ENCODE assay signal across 13 cellular contexts in the genomic region with DNA sequence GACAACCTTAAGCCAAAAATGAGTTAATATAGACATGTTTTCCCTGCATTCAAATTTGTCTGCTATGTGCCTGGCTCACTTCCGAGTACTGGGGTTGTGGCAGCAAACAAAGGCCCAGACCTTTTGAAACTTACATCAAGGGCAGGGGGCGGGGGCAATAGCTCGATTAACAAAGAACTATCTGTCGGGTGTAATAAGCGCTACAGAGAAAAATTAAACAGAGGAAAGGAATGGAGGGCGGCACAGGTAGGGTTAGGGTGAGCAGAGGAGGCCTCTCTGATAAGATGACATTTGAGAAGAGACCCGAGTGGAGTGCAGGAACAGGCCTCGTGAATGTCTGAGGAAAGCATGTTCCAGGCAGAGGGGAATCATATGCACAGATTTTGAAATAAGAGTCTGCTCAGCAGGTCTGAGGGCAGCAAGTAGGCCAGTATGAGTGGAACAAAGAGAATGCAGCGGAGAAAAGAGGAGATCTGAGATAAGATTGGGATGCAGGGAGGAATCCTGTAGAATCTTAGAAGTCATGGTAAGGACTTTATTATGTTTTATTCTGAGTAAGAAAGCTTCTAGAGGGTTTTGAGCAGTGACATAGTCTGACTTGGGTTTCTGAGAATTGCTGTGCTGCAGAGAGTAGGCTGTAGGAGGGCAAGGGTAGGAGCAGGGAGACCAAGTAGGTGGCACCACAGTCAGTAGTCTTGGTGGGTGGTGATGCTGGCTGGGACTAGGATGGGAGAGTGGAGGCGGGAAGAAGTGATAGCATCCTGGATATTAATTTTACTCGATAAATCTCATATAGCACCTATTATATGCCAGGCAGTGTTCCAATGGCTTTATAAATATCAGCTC. TPM values are rescaled to one million over a fixed set of nuclear protein-coding genes. Genes with fewer than 3 reads are reported as not detected.
DNase-seq lines count a peak whose midpoint lies in the region; ATAC-seq lines count a peak whose summit lies in the region.
"Had no signal": no experiment of that assay in that cellular context is flagged by ENCODE, and none has a peak within 500 bp of the region (broad histone marks: within the 10 kb centered on the region; RNA-seq: fewer than 3 reads in every experiment).

No MANE protein-coding gene starts in this region.

- H3K4me1 Mint-ChIP-seq in activated T-cell treated with anti-CD3 and anti-CD28 coated beads, Interleukin-2, amount 50 U/mL, for 4 hours (ENCODE audit: low read depth), result peaks cover 28% of the 10 kb centered on the region

- H3K4me3 Mint-ChIP-seq in activated T-cell treated with anti-CD3 and anti-CD28 coated beads, Interleukin-2, amount 50 U/mL, for 4 hours, result no peak overlapping the region

- no peaks in the 10 kb centered on the region for H3K9me3 Mint-ChIP-seq in activated T-cell treated with anti-CD3 and anti-CD28 coated beads, Interleukin-2, amount 50 U/mL, for 4 hours

- no peaks in the 10 kb centered on the region for H3K27me3 Mint-ChIP-seq in activated T-cell treated with anti-CD3 and anti-CD28 coated beads, Interleukin-2, amount 50 U/mL, for 4 hours (ENCODE audit: low read depth)

- H3K36me3 Mint-ChIP-seq in activated T-cell treated with anti-CD3 and anti-CD28 coated beads, Interleukin-2, amount 50 U/mL, for 4 hours (ENCODE audit: insufficient read depth), result peaks cover 31% of the 10 kb centered on the region

- intact Hi-C loops in head of caudate nucleus (cut with DNase I), result no loop called here

- DNase-seq in activated CD8-positive, alpha-beta memory T cell treated with anti-CD3 and anti-CD28 coated beads, Interleukin-2, amount 50 U/mL, for 4 hours, result peak; percentile 32
- DNase-seq in activated CD8-positive, alpha-beta memory T cell treated with anti-CD3 and anti-CD28 coated beads, Interleukin-2, amount 50 U/mL, for 48 hours, result no peak
- DNase-seq in activated T-cell treated with anti-CD3 and anti-CD28 coated beads, Interleukin-2, amount 50 U/mL, for 4 hours, result peak; percentile 42
- DNase-seq in head of caudate nucleus (peak in 30 of 42 donors; percentile 7 to 84 (median 36)), germinal center (ENCODE audit: low spot score) (no peak)
- DNase-seq in stimulated activated CD4-positive, alpha-beta T cell treated with anti-CD3 and anti-CD28 coated beads, TNF-alpha, amount 100 ng/mL, for 24 hours (ENCODE audit: low read depth in 3 of 3), result peak in 2 of 3 experiments; percentile 5 to 11
- DNase-seq: dorsolateral prefrontal cortex, EL, GM23248, NCI-H524, substantia nigra had no signal

- peak; percentile 37 to 66 for ATAC-seq in activated T-cell treated with anti-CD3 and anti-CD28 coated beads, Interleukin-2, amount 50 U/mL, for 4 hours
- ATAC-seq in HG02642 (IDR thresholded peaks at IDR 0.05; ENCODE audit: poor library complexity, unreplicated experiment) (no peak), HG03571 (IDR thresholded peaks at IDR 0.05; ENCODE audit: unreplicated experiment) (no peak)

RNA-seq across cellular contexts. Expression of a gene that starts 52.6 kb away (rescaled TPM):
- total RNA-seq in activated T-cell treated with anti-CD3 and anti-CD28 coated beads, Interleukin-2, amount 50 U/mL, for 4 hours, result 100 to 1,000 TPM; 121 to 152 (median 130) TPM
- total RNA-seq: GM23248 had no signal

Comparison
In these comparisons a context has a peak if more than half of its experiments do, and no peak if none do; other contexts are left out.
1. DNase-seq: peak in activated CD8-positive, alpha-beta memory T cell treated with anti-CD3 and anti-CD28 coated beads, Interleukin-2, amount 50 U/mL, for 4 hours (single experiment), activated T-cell treated with anti-CD3 and anti-CD28 coated beads, Interleukin-2, amount 50 U/mL, for 4 hours (single experiment), head of caudate nucleus (30 of 42) and stimulated activated CD4-positive, alpha-beta T cell treated with anti-CD3 and anti-CD28 coated beads, TNF-alpha, amount 100 ng/mL, for 24 hours (2 of 3); none in activated CD8-positive, alpha-beta memory T cell treated with anti-CD3 and anti-CD28 coated beads, Interleukin-2, amount 50 U/mL, for 48 hours (single experiment) and germinal center (single experiment).
2. ATAC-seq: peak in activated T-cell treated with anti-CD3 and anti-CD28 coated beads, Interleukin-2, amount 50 U/mL, for 4 hours (2 of 2); none in HG02642 (single experiment) and HG03571 (single experiment).